In the genomic region with DNA sequence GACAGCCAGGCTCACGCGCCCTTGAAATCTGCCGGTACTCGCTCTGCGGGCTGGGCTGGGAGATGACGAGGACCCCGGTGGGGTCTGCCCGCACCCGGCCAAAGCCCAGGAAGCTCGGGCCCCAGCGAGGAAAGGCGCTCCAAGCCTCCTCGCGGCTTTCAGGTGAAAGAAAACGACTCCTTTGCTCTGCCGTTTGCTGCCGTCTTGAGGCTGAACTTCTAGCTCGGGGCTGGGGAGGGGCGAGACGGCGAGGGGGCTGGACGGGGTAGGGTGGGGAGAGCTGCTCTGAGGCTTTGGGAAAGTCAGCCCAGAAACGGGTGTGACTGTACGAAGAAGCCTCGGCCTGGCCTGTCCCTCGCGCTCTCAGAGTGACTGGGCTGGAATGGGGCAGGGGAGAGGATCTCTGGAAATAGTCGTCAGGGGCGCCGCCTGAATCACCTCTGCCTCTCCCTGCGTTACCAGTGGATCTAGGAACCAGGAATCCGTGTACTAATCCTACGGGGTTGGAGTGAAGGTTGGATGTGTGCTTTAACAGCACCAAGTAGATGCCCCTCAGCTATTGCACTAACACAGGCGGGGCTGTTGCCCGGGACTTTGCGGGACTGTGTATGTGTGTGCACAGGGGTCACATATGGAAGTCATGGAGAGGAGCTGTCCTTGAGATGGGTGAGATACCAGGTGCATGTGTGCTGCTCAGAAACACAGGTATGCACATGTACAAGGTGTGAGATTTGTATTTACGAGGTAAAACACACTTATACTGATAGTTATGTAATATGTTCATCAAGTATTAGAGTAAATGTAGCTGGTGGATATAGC, we compare ENCODE assay signal across 10 cellular contexts. TPM values are rescaled to one million over a fixed set of nuclear protein-coding genes. Genes with fewer than 3 reads are reported as not detected.
DNase-seq lines count a peak whose midpoint lies in the region; ATAC-seq and TF ChIP-seq lines count a peak whose summit lies in the region.
"Had no signal": no experiment of that assay in that cellular context is flagged by ENCODE, and none has a peak within 500 bp of the region (broad histone marks: within the 10 kb centered on the region; RNA-seq: fewer than 3 reads in every experiment).

No MANE protein-coding gene starts in this region.

- TF ChIP-seq CTCF in left ventricle myocardium inferior (IDR thresholded peaks at IDR 0.05; ENCODE audit: borderline replicate concordance) (no peak), mammary epithelial cell (conservative IDR thresholded peaks at IDR 0.05 in 1 of 2, IDR thresholded peaks at IDR 0.05 in 1 of 2; ENCODE audit: extremely low read depth in 1 of 2, insufficient read depth in 1 of 2, low read depth in 1 of 2, low read length in 2 of 2) (no peak), tibial nerve (IDR thresholded peaks at IDR 0.05) (no peak)

- H2AFZ ChIP-seq in mammary epithelial cell (ENCODE audit: low read depth, low read length), result peak overlapping the region; percentile 82

- intact Hi-C loops in left ventricle myocardium inferior (cut with micrococcal nuclease) (no loop called here), left cardiac atrium (cut with DNase I) (no loop called here), mammary epithelial cell (cut with micrococcal nuclease) (no loop called here)

- dilution Hi-C loops in mammary epithelial cell (cut with HindIII; ENCODE audit: low sequenced_read_pairs), result no loop called here

- H3K36me3 ChIP-seq in left ventricle myocardium inferior (no peaks in the 10 kb centered on the region), mammary epithelial cell (ENCODE audit: insufficient read depth, low read length) (no peaks in the 10 kb centered on the region), mesodermal cell (ENCODE audit: control insufficient read depth, insufficient read depth, low read length) (no peaks in the 10 kb centered on the region), urinary bladder (ENCODE audit: insufficient read depth) (no peaks in the 10 kb centered on the region), tibial nerve (no peaks in the 10 kb centered on the region)

- ATAC-seq in left cardiac atrium (no peak), GM18520 (IDR thresholded peaks at IDR 0.05; ENCODE audit: unreplicated experiment) (no peak)

- TF ChIP-seq POLR2A in tibial nerve (IDR thresholded peaks at IDR 0.05), result no peak

- H3K4me2 ChIP-seq in mammary epithelial cell (ENCODE audit: insufficient read depth, low read depth, low read length), result peak overlapping the region; percentile 93

- CTCF ChIA-PET in mammary epithelial cell (lab: Charles Lee; ENCODE audit: low non-redundant PET), result interaction anchor here (0.7 kb wide), 1 partner anchor 12 kb away, joined by 4 read pairs; no protein-coding TSS in a partner anchor

- H3K27me3 ChIP-seq in left ventricle myocardium inferior (ENCODE audit: low read depth) (peaks cover 100% of the 10 kb centered on the region), mammary epithelial cell (ENCODE audit: insufficient read depth, low read length) (peaks cover 34% of the 10 kb centered on the region), tibial nerve (peaks cover 7 to 98% of the 10 kb centered on the region in 2 donors)

- H3K27ac ChIP-seq in left ventricle myocardium inferior (replicated peaks) (no peak overlapping the region), mammary epithelial cell (ENCODE audit: insufficient read depth, low read depth, low read length) (no peak overlapping the region), mesodermal cell (ENCODE audit: low read depth, low read length, severe bottlenecking) (no peak overlapping the region), urinary bladder (ENCODE audit: low read depth) (no peak overlapping the region), tibial nerve (no peak overlapping the region)

- H3K9me3 ChIP-seq in left ventricle myocardium inferior (replicated peaks) (no peaks in the 10 kb centered on the region), mammary epithelial cell (replicated peaks; ENCODE audit: insufficient read depth, low read length) (no peaks in the 10 kb centered on the region), mesodermal cell (ENCODE audit: control insufficient read depth, low read length) (no peaks in the 10 kb centered on the region), tibial nerve (no peaks in the 10 kb centered on the region)

- no TSS peak for BruUV-seq in mammary epithelial cell (replicated peaks; lab: Mats Ljungman, UMichigan)

- in situ Hi-C loops in mammary epithelial cell (cut with MboI; ENCODE audit: low sequenced_read_pairs in 2 of 2), result no loop called here

- H3K4me1 ChIP-seq in left ventricle myocardium inferior (peaks cover 49% of the 10 kb centered on the region), mammary epithelial cell (ENCODE audit: insufficient read depth, low read length) (peaks cover 25% of the 10 kb centered on the region), mesodermal cell (ENCODE audit: control insufficient read depth, insufficient read depth, low read length, poor library complexity, severe bottlenecking) (peaks cover 21% of the 10 kb centered on the region), urinary bladder (ENCODE audit: insufficient read depth) (no peaks in the 10 kb centered on the region), tibial nerve (peaks cover 0 to 60% (median 38%) of the 10 kb centered on the region in 4 donors)

- no peaks in the 10 kb centered on the region for H3K79me2 ChIP-seq in mammary epithelial cell (ENCODE audit: insufficient read depth, low read length)

- DNase-seq in left ventricle myocardium inferior, result no peak
- no peak for DNase-seq in left cardiac atrium
- no peak for DNase-seq in mammary epithelial cell
- no peak for DNase-seq in tibial nerve (ENCODE audit: low spot score in 2 of 2)
- no peak for DNase-seq in SIG-M5 treated with dmso at 0.1 percent for 504 hours (lab: John Stamatoyannopoulos, UW; ENCODE audit: unreplicated experiment)
- DNase-seq: NCI-H2107 had no signal

- no peak for TF ChIP-seq EP300 in tibial nerve (IDR thresholded peaks at IDR 0.05)

- 66% methylated on average over 10 of the region's 37 CpGs for WGBS in mammary epithelial cell (ENCODE audit: low coverage, missing lambda C conversion rate)
- WGBS in mesodermal cell (ENCODE audit: insufficient coverage in 2 of 2), 2 experiments, result 1 to 7% methylated on average over 23 to 32 of the region's 37 CpGs
- 17% methylated on average over 37 of the region's 37 CpGs for WGBS in urinary bladder
- WGBS in tibial nerve, 2 donors, result 18 to 22% methylated on average over 28 to 37 of the region's 37 CpGs

- peak overlapping the region; percentile 65 for H3K4me3 ChIP-seq in left ventricle myocardium inferior
- H3K4me3 ChIP-seq in mammary epithelial cell (replicated peaks in 1 of 3; ENCODE audit: insufficient read depth in 1 of 3, low read depth in 2 of 3, low read length in 3 of 3), result peak overlapping the region in 1 of 3 experiments; percentile 46
- peak overlapping the region; percentile 41 for H3K4me3 ChIP-seq in mesodermal cell (ENCODE audit: extremely low read depth, insufficient read depth, low read length, poor library complexity, severe bottlenecking)
- H3K4me3 ChIP-seq in urinary bladder (ENCODE audit: low read depth, low read length), result peak overlapping the region; percentile 44
- H3K4me3 ChIP-seq in tibial nerve, result peak overlapping the region in 2 of 4 donors; percentile 37 to 46

- no peak overlapping the region for H3K9ac ChIP-seq in mammary epithelial cell (ENCODE audit: insufficient read depth, low read length)

- no peaks in the 10 kb centered on the region for H4K20me1 ChIP-seq in mammary epithelial cell (ENCODE audit: insufficient read depth, low read length)

RNA-seq across cellular contexts. Expression of a gene that starts 0.5 kb away (rescaled TPM):
- total RNA-seq in left ventricle myocardium inferior (not detected), left cardiac atrium (not detected), mammary epithelial cell (under 1 TPM; 0.42 to 0.50 TPM), urinary bladder (not detected), tibial nerve (not detected)
- polyA plus RNA-seq in mammary epithelial cell (0.09 TPM), urinary bladder (not detected)
- not detected for polyA minus RNA-seq in mammary epithelial cell
- polyA plus RNA-seq in mesodermal cell (2013, experiment 1 of 2), result 0.41 TPM
- polyA plus RNA-seq in mesodermal cell (2013, experiment 2 of 2), result 0.96 TPM
- total RNA-seq: liver had no signal
- polyA plus RNA-seq: liver had no signal

RNA-seq across cellular contexts. Expression of a gene that starts 0.6 kb away (rescaled TPM):
- total RNA-seq in left ventricle myocardium inferior, result not detected
- not detected for total RNA-seq in left cardiac atrium
- 1 to 10 TPM in 1 of 2 donors, under 1 TPM in 1; 0.64 to 1.5 TPM for total RNA-seq in mammary epithelial cell
- 0.48 TPM for polyA plus RNA-seq in mammary epithelial cell
- not detected for polyA minus RNA-seq in mammary epithelial cell
- polyA plus RNA-seq in mesodermal cell (2013, experiment 1 of 2), result 0.96 TPM
- 0.91 TPM for polyA plus RNA-seq in mesodermal cell (2013, experiment 2 of 2)
- total RNA-seq in urinary bladder, result not detected
- not detected for polyA plus RNA-seq in urinary bladder
- not detected for total RNA-seq in tibial nerve
- total RNA-seq: liver had no signal
- polyA plus RNA-seq: liver had no signal

RNA-seq across cellular contexts. Expression of a gene that starts 58.6 kb away (rescaled TPM):
- total RNA-seq in left ventricle myocardium inferior (not detected), left cardiac atrium (not detected), mammary epithelial cell (not detected), urinary bladder (not detected), tibial nerve (not detected)
- polyA plus RNA-seq in mammary epithelial cell (not detected), urinary bladder (not detected)
- polyA minus RNA-seq in mammary epithelial cell, result not detected
- polyA plus RNA-seq in mesodermal cell (2013, experiment 1 of 2), result not detected
- not detected for polyA plus RNA-seq in mesodermal cell (2013, experiment 2 of 2)
- total RNA-seq: liver had no signal
- polyA plus RNA-seq: liver had no signal
